8 cellular contexts compared by ENCODE assay signal in the genomic region with DNA sequence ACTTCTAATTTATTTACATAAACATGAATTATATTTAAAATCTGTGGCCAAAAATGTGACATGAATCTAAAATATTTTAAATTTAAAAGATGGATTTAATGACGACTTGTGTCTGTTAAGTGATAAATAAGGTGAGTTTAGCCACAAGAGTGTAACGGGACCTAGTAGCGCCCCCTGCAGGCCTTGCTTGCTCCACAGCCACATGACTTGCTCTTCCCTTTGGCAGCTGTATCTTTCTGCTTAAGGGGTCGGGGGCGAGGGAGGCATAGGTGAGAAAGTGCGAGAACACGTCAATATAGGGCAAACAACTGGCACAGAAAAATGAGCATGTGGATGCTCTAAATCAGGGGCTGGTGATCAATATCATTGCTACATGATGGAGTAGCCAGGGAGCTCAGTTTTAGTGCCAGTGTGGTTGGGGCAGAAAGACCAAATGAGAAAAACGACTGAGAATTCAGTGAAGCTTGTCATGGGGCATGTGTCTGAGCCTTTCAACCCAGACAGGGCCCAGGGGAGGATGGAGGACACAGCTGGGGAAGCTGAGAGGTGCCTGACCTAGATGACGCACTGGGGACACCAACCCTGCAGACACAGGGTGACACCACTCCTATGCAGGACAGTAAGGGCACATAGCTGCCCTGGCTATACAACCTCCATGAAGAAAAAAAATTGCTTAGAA. TPM values are rescaled to one million over a fixed set of nuclear protein-coding genes. Genes with fewer than 3 reads are reported as not detected.
DNase-seq lines count a peak whose midpoint lies in the region; ATAC-seq and TF ChIP-seq lines count a peak whose summit lies in the region.

No MANE protein-coding gene starts in this region.

- H3K27ac Mint-ChIP-seq in T-helper 2 cell treated with Interferon-gamma antibody and Interleukin-4, amounts not matched to agents 5 μg/mL and 100 μg/mL, for 36 hours: no peak overlapping the region
- no peak overlapping the region for H3K27ac Mint-ChIP-seq in brain

- peak; percentile 70 for ATAC-seq in HG03103 (IDR thresholded peaks at IDR 0.05; ENCODE audit: low read depth, unreplicated experiment)
- ATAC-seq in left lung: peak; percentile 63
- no peak for ATAC-seq in HG03039 (IDR thresholded peaks at IDR 0.05; ENCODE audit: unreplicated experiment)

- H3K4me3 Mint-ChIP-seq in T-helper 2 cell treated with Interferon-gamma antibody and Interleukin-4, amounts not matched to agents 5 μg/mL and 100 μg/mL, for 36 hours: no peak overlapping the region
- H3K4me3 Mint-ChIP-seq in brain: no peak overlapping the region

- peaks cover 0 to 89% of the 10 kb centered on the region in 2 donors for H3K36me3 ChIP-seq in left lung

- H3K27me3 ChIP-seq in left lung: no peaks in the 10 kb centered on the region

- peak; percentile 46 for DNase-seq in COLO668 (lab: John Stamatoyannopoulos, UW; ENCODE audit: unreplicated experiment)
- peak; percentile 30 for DNase-seq in T-helper 2 cell treated with Interferon-gamma antibody and Interleukin-4, amounts not matched to agents 5 μg/mL and 100 μg/mL, for 36 hours (ENCODE audit: low spot score)
- peak in 1 of 2 donors; percentile 83 for DNase-seq in left lung
- DNase-seq in stimulated activated CD8-positive, alpha-beta memory T cell treated with anti-CD3 and anti-CD28 coated beads, Interleukin-15, amount 100 ng/mL, for 4 hours (ENCODE audit: low read depth in 2 of 2): peak; percentile 29 to 33
- DNase-seq in NCI-H226: no peak

- H3K36me3 Mint-ChIP-seq in T-helper 2 cell treated with Interferon-gamma antibody and Interleukin-4, amounts not matched to agents 5 μg/mL and 100 μg/mL, for 36 hours (ENCODE audit: low read depth): peaks cover 46% of the 10 kb centered on the region
- peaks cover 81% of the 10 kb centered on the region for H3K36me3 Mint-ChIP-seq in brain

- no peak overlapping the region for H3K4me3 ChIP-seq in left lung

- no peaks in the 10 kb centered on the region for H3K4me1 ChIP-seq in left lung

- H3K27ac ChIP-seq in left lung: no peak overlapping the region

- intact Hi-C loops in left lung (cut with DNase I): no loop called here

- no peaks in the 10 kb centered on the region for H3K9me3 Mint-ChIP-seq in T-helper 2 cell treated with Interferon-gamma antibody and Interleukin-4, amounts not matched to agents 5 μg/mL and 100 μg/mL, for 36 hours
- no peaks in the 10 kb centered on the region for H3K9me3 Mint-ChIP-seq in brain

- no peaks in the 10 kb centered on the region for H3K4me1 Mint-ChIP-seq in T-helper 2 cell treated with Interferon-gamma antibody and Interleukin-4, amounts not matched to agents 5 μg/mL and 100 μg/mL, for 36 hours (ENCODE audit: low read depth)
- no peaks in the 10 kb centered on the region for H3K4me1 Mint-ChIP-seq in brain

- no peaks in the 10 kb centered on the region for H3K27me3 Mint-ChIP-seq in T-helper 2 cell treated with Interferon-gamma antibody and Interleukin-4, amounts not matched to agents 5 μg/mL and 100 μg/mL, for 36 hours (ENCODE audit: low read depth)
- no peaks in the 10 kb centered on the region for H3K27me3 Mint-ChIP-seq in brain

- H3K9me3 ChIP-seq in left lung: no peaks in the 10 kb centered on the region

- TF ChIP-seq CTCF in brain (conservative IDR thresholded peaks at IDR 0.05) (peak; percentile 33 to 67), left lung (IDR thresholded peaks at IDR 0.05) (peak; percentile 56 to 61)

RNA-seq across cellular contexts. Expression of a gene that starts 49.8 kb away (rescaled TPM):
- polyA plus RNA-seq in brain (ENCODE audit: insufficient read depth, low read depth, low replicate concordance): 7.9 TPM
- total RNA-seq in left lung: 10 to 100 TPM; 10.6 to 12.0 TPM
